11 cellular contexts compared by ENCODE assay signal in genomic region chr11:78840623-78841022, GRCh38.
DNase-seq lines count a peak whose midpoint lies in the region; ATAC-seq, FAIRE-seq and TF ChIP-seq lines count a peak whose summit lies in the region.
"Had no signal": no experiment of that assay in that cellular context is flagged by ENCODE, and none has a peak within 500 bp of the region (broad histone marks: within the 10 kb centered on the region; RNA-seq: fewer than 3 reads in every experiment).

No MANE protein-coding gene starts in this region.

- no peak for ATAC-seq in HG02623 (IDR thresholded peaks at IDR 0.05; ENCODE audit: unreplicated experiment)

- no peak overlapping the region for H3K4me3 Mint-ChIP-seq in activated T-helper 2 cell treated with anti-CD3 and anti-CD28 coated beads, Interferon-gamma antibody, Interleukin-2, Interleukin-4, amounts not matched to agents 10 μg/mL and 5 μg/mL and 100 μg/mL, durations not matched to agents 14 hours and 24 hours and 36 hours (ENCODE audit: low read depth)

- no peak overlapping the region for H3K4me3 ChIP-seq in BJ (ENCODE audit: low read depth, low read length)
- no peak overlapping the region for H3K4me3 ChIP-seq in epithelial cell of esophagus (ENCODE audit: low read length)
- no peak overlapping the region for H3K4me3 ChIP-seq in skin epidermis
- no peak overlapping the region for H3K4me3 ChIP-seq in kidney (ENCODE audit: low read length in 2 of 2)
- H3K4me3 ChIP-seq: adrenal gland had no signal

- H3K27ac Mint-ChIP-seq in activated T-helper 2 cell treated with anti-CD3 and anti-CD28 coated beads, Interferon-gamma antibody, Interleukin-2, Interleukin-4, amounts not matched to agents 10 μg/mL and 5 μg/mL and 100 μg/mL, durations not matched to agents 14 hours and 24 hours and 36 hours = no peak overlapping the region

- CTCF ChIA-PET in BJ (lab: Yijun Ruan, JAX) = interaction anchor here (0.6 to 1.6 kb wide), 3 partner anchors 194 to 1808 kb away, joined by 3 to 5 read pairs (median 3); no protein-coding TSS in a partner anchor

- intact Hi-C loops in kidney (cut with DNase I) = no loop called here
- intact Hi-C loops in activated T-helper 2 cell treated with anti-CD3 and anti-CD28 coated beads, Interferon-gamma antibody, Interleukin-2, Interleukin-4, amounts not matched to agents 10 μg/mL and 5 μg/mL and 100 μg/mL, durations not matched to agents 14 hours and 24 hours and 36 hours (cut with micrococcal nuclease) = no loop called here

- no peaks in the 10 kb centered on the region for H3K36me3 ChIP-seq in BJ (ENCODE audit: control insufficient read depth, insufficient read depth, low read length)
- no peaks in the 10 kb centered on the region for H3K36me3 ChIP-seq in kidney (ENCODE audit: control insufficient read depth in 1 of 2, insufficient read depth in 2 of 2, low read length in 2 of 2)
- H3K36me3 ChIP-seq: adrenal gland had no signal

- H3K4me1 Mint-ChIP-seq in activated T-helper 2 cell treated with anti-CD3 and anti-CD28 coated beads, Interferon-gamma antibody, Interleukin-2, Interleukin-4, amounts not matched to agents 10 μg/mL and 5 μg/mL and 100 μg/mL, durations not matched to agents 14 hours and 24 hours and 36 hours (ENCODE audit: low read depth) = no peaks in the 10 kb centered on the region

- TF ChIP-seq CTCF in BJ (IDR thresholded peaks at IDR 0.05; ENCODE audit: insufficient read depth, low read depth, low read length) (no peak), epithelial cell of esophagus (IDR thresholded peaks at IDR 0.05; ENCODE audit: insufficient read depth, low read depth, low read length, missing control alignments) (no peak), kidney (IDR thresholded peaks at IDR 0.05; ENCODE audit: borderline replicate concordance, extremely low read depth, insufficient read depth) (no peak)

- H3K9me3 Mint-ChIP-seq in activated T-helper 2 cell treated with anti-CD3 and anti-CD28 coated beads, Interferon-gamma antibody, Interleukin-2, Interleukin-4, amounts not matched to agents 10 μg/mL and 5 μg/mL and 100 μg/mL, durations not matched to agents 14 hours and 24 hours and 36 hours = no peaks in the 10 kb centered on the region

- peaks cover 3% of the 10 kb centered on the region for H3K27me3 Mint-ChIP-seq in activated T-helper 2 cell treated with anti-CD3 and anti-CD28 coated beads, Interferon-gamma antibody, Interleukin-2, Interleukin-4, amounts not matched to agents 10 μg/mL and 5 μg/mL and 100 μg/mL, durations not matched to agents 14 hours and 24 hours and 36 hours (ENCODE audit: low read depth)

- FAIRE-seq in kidney (lab: Jason Lieb, UNC) = no peak

- H3K27me3 ChIP-seq in BJ (ENCODE audit: control insufficient read depth, insufficient read depth, low read length) = no peaks in the 10 kb centered on the region
- H3K27me3 ChIP-seq: adrenal gland had no signal

- no peaks in the 10 kb centered on the region for H3K4me1 ChIP-seq in kidney (ENCODE audit: control insufficient read depth in 1 of 2, insufficient read depth in 1 of 2, low read depth in 1 of 2, low read length in 2 of 2)
- H3K4me1 ChIP-seq: adrenal gland had no signal

- DNase-seq in BJ (ENCODE audit: low read depth) (peak; percentile 33), epithelial cell of esophagus (ENCODE audit: low read depth) (peak; percentile 70), iris pigment epithelial cell (ENCODE audit: low read depth) (peak; percentile 25), NCI-H146 treated with DMSO at 0.1 percent for 48 hours (lab: John Stamatoyannopoulos, UW; ENCODE audit: unreplicated experiment) (no peak), kidney (no peak)
- DNase-seq in activated T-helper 2 cell treated with anti-CD3 and anti-CD28 coated beads, Interferon-gamma antibody, Interleukin-2, Interleukin-4, amounts not matched to agents 10 μg/mL and 5 μg/mL and 100 μg/mL, durations not matched to agents 14 hours and 24 hours and 36 hours (ENCODE audit: low spot score) = no peak
- DNase-seq: adrenal gland, NCI-H1417, NCI-H446 had no signal

- no peaks in the 10 kb centered on the region for H3K36me3 Mint-ChIP-seq in activated T-helper 2 cell treated with anti-CD3 and anti-CD28 coated beads, Interferon-gamma antibody, Interleukin-2, Interleukin-4, amounts not matched to agents 10 μg/mL and 5 μg/mL and 100 μg/mL, durations not matched to agents 14 hours and 24 hours and 36 hours (ENCODE audit: low read depth)

- H3K9ac ChIP-seq in kidney (ENCODE audit: low read length in 2 of 2) = no peak overlapping the region

- no peaks in the 10 kb centered on the region for H3K9me3 ChIP-seq in kidney (ENCODE audit: control insufficient read depth in 1 of 2, low read length in 2 of 2)
- H3K9me3 ChIP-seq: adrenal gland had no signal

- POLR2A ChIA-PET in BJ (lab: Charles Lee) = no interaction called here

- peak overlapping the region in 13 of 21 experiments; percentile 34 to 78 (median 58) for H3K27ac ChIP-seq in skin epidermis
- no peak overlapping the region for H3K27ac ChIP-seq in kidney (ENCODE audit: low read depth in 2 of 2, low read length in 2 of 2)

Comparison
In these comparisons a context has a peak if more than half of its experiments do, and no peak if none do; other contexts are left out.
1. DNase-seq: peak in BJ (single experiment), epithelial cell of esophagus (single experiment) and iris pigment epithelial cell (single experiment); none in NCI-H146 treated with DMSO at 0.1 percent for 48 hours (single experiment), kidney (single experiment) and activated T-helper 2 cell treated with anti-CD3 and anti-CD28 coated beads, Interferon-gamma antibody, Interleukin-2, Interleukin-4, amounts not matched to agents 10 μg/mL and 5 μg/mL and 100 μg/mL, durations not matched to agents 14 hours and 24 hours and 36 hours (single experiment).
2. H3K27ac ChIP-seq: peak in skin epidermis (13 of 21); none in kidney (0 of 2).